ENCODE assay signal across 10 cellular contexts in genomic region chr3:4571690-4572334, GRCh38.
DNase-seq lines count a peak whose midpoint lies in the region; ATAC-seq, FAIRE-seq and TF ChIP-seq lines count a peak whose summit lies in the region.
"Had no signal": no experiment of that assay in that cellular context is flagged by ENCODE, and none has a peak within 500 bp of the region (broad histone marks: within the 10 kb centered on the region; RNA-seq: fewer than 3 reads in every experiment).

No MANE protein-coding gene starts in this region.

- H3K4me2 ChIP-seq in GM12878 (ENCODE audit: control insufficient read depth, insufficient read depth) (no peak overlapping the region), parathyroid adenoma (ENCODE audit: low read length) (no peak overlapping the region)

- POLR2A ChIA-PET in GM12878 (lab: Charles Lee), result interaction anchor here (0.5 to 0.6 kb wide), 2 partner anchors 18 to 79 kb away, joined by 4 to 7 read pairs; partner anchors contain the start of gene ITPR1

- peaks cover 5% of the 10 kb centered on the region; the same call in 1 of the 2 replicates for H4K20me1 ChIP-seq in GM12878 (ENCODE audit: control insufficient read depth, insufficient read depth)

- no peak overlapping the region for H3K9ac ChIP-seq in GM12878 (ENCODE audit: control insufficient read depth, insufficient read depth, low read length)
- no peak overlapping the region for H3K9ac ChIP-seq in parathyroid adenoma

- H3K79me2 ChIP-seq in GM12878 (ENCODE audit: control insufficient read depth, insufficient read depth, low read length) (no peaks in the 10 kb centered on the region; the same call in 1 of the 2 replicates), parathyroid adenoma (peaks cover 12% of the 10 kb centered on the region)

- intact Hi-C loops in GM12878 (cut with micrococcal nuclease; ENCODE audit: unreplicated experiment), result loop anchor here (2.0 kb wide), 1 partner anchor 221 kb away; no protein-coding TSS in a partner anchor

- ATAC-seq in GM18909 (IDR thresholded peaks at IDR 0.05; ENCODE audit: poor library complexity, unreplicated experiment) (peak; percentile 63), GM12878 (peak; percentile 77)
- ATAC-seq in activated CD4-positive, CD25-positive, alpha-beta regulatory T cell treated with anti-CD3 and anti-CD28 coated beads, Interleukin-2, amount 50 U/mL, for 24 hours, result no peak

- no TSS peak for BruUV-seq in GM12878 (replicated peaks; lab: Mats Ljungman, UMichigan)

- no peaks in the 10 kb centered on the region; the same call in 1 of the 2 replicates for H3K4me1 ChIP-seq in GM12878 (ENCODE audit: control insufficient read depth, insufficient read depth, low read length)
- peaks cover 20% of the 10 kb centered on the region for H3K4me1 ChIP-seq in parathyroid adenoma

- H3K9me3 ChIP-seq in GM12878 (replicated peaks; ENCODE audit: control insufficient read depth, insufficient read depth, low read length), result no peaks in the 10 kb centered on the region
- no peaks in the 10 kb centered on the region for H3K9me3 ChIP-seq in parathyroid adenoma (ENCODE audit: control insufficient read depth, low read length)

- RAD21 ChIA-PET in GM12878 (lab: Charles Lee; ENCODE audit: unreplicated experiment), result interaction anchor here (1.2 to 2.4 kb wide), 2 partner anchors 77 to 221 kb away, joined by 4 to 8 read pairs; no protein-coding TSS in a partner anchor

- in situ Hi-C loops in GM12878 (cut with MboI), result no loop called here

- no peak for TF ChIP-seq POLR2A in GM12878 (IDR thresholded peaks at IDR 0.05; ENCODE audit: low read depth, low read length)

- H3K36me3 ChIP-seq in GM12878 (ENCODE audit: control insufficient read depth in 2 of 2, insufficient read depth in 2 of 2, low read length in 1 of 2) (no peaks in the 10 kb centered on the region; a peak in 1 of 4 replicates), parathyroid adenoma (ENCODE audit: control insufficient read depth, insufficient read depth, low read length) (no peaks in the 10 kb centered on the region)

- TF ChIP-seq CTCF in GM12878 (IDR thresholded peaks at IDR 0.05 in 2 of 3, conservative IDR thresholded peaks at IDR 0.05 in 1 of 3; ENCODE audit: control insufficient read depth in 2 of 3, extremely low read depth in 1 of 3, insufficient read depth in 1 of 3, low read depth in 3 of 3, low read length in 3 of 3) (peak; percentile 17 to 33 (median 30); a peak in 3 of 6 replicates), parathyroid adenoma (IDR thresholded peaks at IDR 0.05) (no peak)

- TF ChIP-seq RAD21 in GM12878 (IDR thresholded peaks at IDR 0.05; ENCODE audit: insufficient read depth, low read depth, low read length), result peak; percentile 55; the same call in 1 of the 2 replicates

- peak; percentile 35 for FAIRE-seq in GM12878 (lab: Jason Lieb, UNC)
- FAIRE-seq: GM18507 had no signal

- CTCF ChIA-PET in GM12878 (lab: Yijun Ruan, JAX), result interaction anchor here (0.9 to 2.5 kb wide), 14 partner anchors 9 to 221 kb away, joined by 3 to 15 read pairs (median 4); partner anchors contain the start of gene ITPR1

- no peak overlapping the region for H3K27ac ChIP-seq in GM12878 (ENCODE audit: control insufficient read depth, insufficient read depth)
- H3K27ac ChIP-seq in parathyroid adenoma, result peak overlapping the region; percentile 29

- H3K27me3 ChIP-seq in GM12878 (replicated peaks in 1 of 2; ENCODE audit: control insufficient read depth in 2 of 2, insufficient read depth in 2 of 2, low read length in 1 of 2) (no peaks in the 10 kb centered on the region), parathyroid adenoma (ENCODE audit: control insufficient read depth, insufficient read depth, low read length) (no peaks in the 10 kb centered on the region)

- H3K4me3 ChIP-seq in GM12878 (no peak overlapping the region), parathyroid adenoma (ENCODE audit: low read depth, low read length) (no peak overlapping the region)

- 94% methylated on average over 1 of the region's 1 CpG for WGBS in GM12878 (ENCODE audit: insufficient coverage, insufficient replicate concordance, low lambda C conversion rate, missing lambda C conversion rate)

- peak; percentile 4 for DNase-seq in HT-29 (ENCODE audit: low spot score)
- DNase-seq in GM12878 (ENCODE audit: low read depth, low spot score), result no peak
- DNase-seq in NCI-H510A (lab: John Stamatoyannopoulos, UW), result no peak
- DNase-seq in activated effector memory CD4-positive, alpha-beta T cell treated with Interleukin-2 at 50 U/mL for 16 hours, result no peak
- no peak for DNase-seq in NCI-H524 treated with DMSO at 0.1 percent for 48 hours (lab: John Stamatoyannopoulos, UW)
- DNase-seq: activated CD8-positive, alpha-beta memory T cell treated with anti-CD3 and anti-CD28 coated beads, Interleukin-2, amount 50 U/mL, for 48 hours had no signal

- TF ChIP-seq EP300 in GM12878 (IDR thresholded peaks at IDR 0.05; ENCODE audit: borderline replicate concordance in 1 of 2, control insufficient read depth in 1 of 2, low read depth in 2 of 2, low read length in 2 of 2), result no peak

- SMC1A ChIA-PET in GM12878 (lab: Charles Lee; ENCODE audit: uncharacterized antibody, unreplicated experiment), result interaction anchor here (0.6 to 3.7 kb wide), 8 partner anchors 12 to 488 kb away, joined by 3 to 15 read pairs (median 4); no protein-coding TSS in a partner anchor

- H2AFZ ChIP-seq in GM12878 (ENCODE audit: control insufficient read depth, low read depth, low read length), result no peak overlapping the region
- H2AFZ ChIP-seq in parathyroid adenoma, result no peak overlapping the region

TF ChIP-seq in GM12878, 131 proteins besides CTCF, POLR2A, EP300 and RAD21:
- peak; percentile 26; the same call in 1 of the 2 replicates for TF ChIP-seq SMC3 (IDR thresholded peaks at IDR 0.05; ENCODE audit: borderline replicate concordance, low read length)
- TF ChIP-seq, protein P1, sequence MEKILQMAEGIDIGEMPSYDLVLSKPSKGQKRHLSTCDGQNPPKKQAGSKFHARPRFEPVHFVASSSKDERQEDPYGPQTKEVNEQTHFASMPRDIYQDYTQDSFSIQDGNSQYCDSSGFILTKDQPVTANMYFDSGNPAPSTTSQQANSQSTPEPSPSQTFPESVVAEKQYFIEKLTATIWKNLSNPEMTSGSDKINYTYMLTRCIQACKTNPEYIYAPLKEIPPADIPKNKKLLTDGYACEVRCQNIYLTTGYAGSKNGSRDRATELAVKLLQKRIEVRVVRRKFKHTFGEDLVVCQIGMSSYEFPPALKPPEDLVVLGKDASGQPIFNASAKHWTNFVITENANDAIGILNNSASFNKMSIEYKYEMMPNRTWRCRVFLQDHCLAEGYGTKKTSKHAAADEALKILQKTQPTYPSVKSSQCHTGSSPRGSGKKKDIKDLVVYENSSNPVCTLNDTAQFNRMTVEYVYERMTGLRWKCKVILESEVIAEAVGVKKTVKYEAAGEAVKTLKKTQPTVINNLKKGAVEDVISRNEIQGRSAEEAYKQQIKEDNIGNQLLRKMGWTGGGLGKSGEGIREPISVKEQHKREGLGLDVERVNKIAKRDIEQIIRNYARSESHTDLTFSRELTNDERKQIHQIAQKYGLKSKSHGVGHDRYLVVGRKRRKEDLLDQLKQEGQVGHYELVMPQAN (conservative IDR thresholded peaks at IDR 0.05), result no peak
- no peak for TF ChIP-seq MTA2 (IDR thresholded peaks at IDR 0.05; ENCODE audit: low read depth)
- TF ChIP-seq IRF3 (IDR thresholded peaks at IDR 0.05), result no peak

Comparison
In these comparisons a context has a peak if more than half of its experiments do, and no peak if none do; other contexts are left out.
1. ATAC-seq: peak in GM18909 (single experiment) and GM12878 (single experiment); none in activated CD4-positive, CD25-positive, alpha-beta regulatory T cell treated with anti-CD3 and anti-CD28 coated beads, Interleukin-2, amount 50 U/mL, for 24 hours (0 of 2).